2 cellular contexts compared by ENCODE assay signal in the genomic region with DNA sequence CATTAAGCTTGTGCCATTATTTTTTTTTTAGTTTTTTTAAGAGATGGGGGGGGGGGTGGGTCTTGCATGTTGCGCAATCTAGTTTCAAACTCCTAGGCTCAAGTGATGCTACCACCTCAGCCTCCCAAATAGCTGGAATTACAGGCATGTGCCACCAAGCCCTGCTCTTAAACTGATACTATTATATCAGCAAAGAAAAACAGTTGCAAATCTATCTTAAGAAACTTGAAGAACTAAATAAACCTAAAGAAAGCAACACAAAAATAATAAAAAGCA.
TF ChIP-seq lines count a peak whose summit lies in the region.

No MANE protein-coding gene starts in this region.

TF ChIP-seq in HCT116, 20 proteins besides CTCF, POLR2A, EP300 and RAD21:
- TF ChIP-seq CEBPB (IDR thresholded peaks at IDR 0.05; ENCODE audit: low read depth) (peak; percentile 53; the same call in 1 of the 2 replicates), SRF (IDR thresholded peaks at IDR 0.05; ENCODE audit: low read depth) (no peak)

TF ChIP-seq in H1, 55 proteins besides CTCF, POLR2A, EP300 and RAD21:
- TF ChIP-seq CBX8 (IDR thresholded peaks at IDR 0.05; ENCODE audit: borderline replicate concordance, low read depth, low read length) (no peak), CTBP2 (IDR thresholded peaks at IDR 0.05; ENCODE audit: borderline replicate concordance, insufficient read depth, insufficient read length, low read length) (no peak), CHD7 (IDR thresholded peaks at IDR 0.05; ENCODE audit: insufficient replicate concordance, low read length) (no peak), BACH1 (IDR thresholded peaks at IDR 0.05; ENCODE audit: low read length) (no peak), CEBPB (IDR thresholded peaks at IDR 0.05; ENCODE audit: low read depth, low read length) (peak; percentile 97), JUND (IDR thresholded peaks at IDR 0.05; ENCODE audit: low read length) (no peak), CHD2 (IDR thresholded peaks at IDR 0.05; ENCODE audit: low read length) (no peak), MAX (IDR thresholded peaks at IDR 0.05) (no peak), CHD1 (IDR thresholded peaks at IDR 0.05; ENCODE audit: low read depth, low read length) (no peak)
